In the genomic region with DNA sequence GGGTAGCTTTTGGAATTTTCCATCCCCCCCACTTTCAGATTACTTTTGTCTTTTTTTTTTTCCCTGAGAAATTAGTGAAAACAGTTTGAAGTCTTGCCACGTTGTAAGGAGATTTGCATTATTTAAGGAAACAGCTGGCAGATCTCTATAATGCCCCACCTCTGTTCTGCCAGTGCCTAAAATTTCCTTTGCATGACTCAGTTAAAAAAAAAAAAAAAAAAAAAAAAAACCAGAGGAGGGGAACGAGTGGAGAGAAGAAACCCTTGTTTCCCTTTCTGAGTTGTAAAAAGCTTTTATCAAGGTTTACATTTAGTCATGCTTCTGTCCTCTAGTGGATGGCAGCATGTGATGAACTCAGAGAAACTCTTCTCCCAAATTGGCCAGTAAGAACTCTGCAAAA, we compare ENCODE assay signal across 9 cellular contexts. TPM values are rescaled to one million over a fixed set of nuclear protein-coding genes. Genes with fewer than 3 reads are reported as not detected.
DNase-seq lines count a peak whose midpoint lies in the region; ATAC-seq and TF ChIP-seq lines count a peak whose summit lies in the region.
"Had no signal": no experiment of that assay in that cellular context is flagged by ENCODE, and none has a peak within 500 bp of the region (broad histone marks: within the 10 kb centered on the region; RNA-seq: fewer than 3 reads in every experiment).

No MANE protein-coding gene starts in this region.

- no peaks in the 10 kb centered on the region for H3K27me3 Mint-ChIP-seq in activated T-cell treated with anti-CD3 and anti-CD28 coated beads, Interleukin-2, amount 50 U/mL, for 24 hours

- intact Hi-C loops in sciatic nerve (cut with DNase I) = no loop called here

- peak; percentile 17 for TF ChIP-seq CTCF in fibroblast of mammary gland (conservative IDR thresholded peaks at IDR 0.05; ENCODE audit: control insufficient read depth, insufficient read depth, low read depth, low read length)

- H3K4me3 Mint-ChIP-seq in activated T-cell treated with anti-CD3 and anti-CD28 coated beads, Interleukin-2, amount 50 U/mL, for 24 hours = no peak overlapping the region

- H3K4me1 Mint-ChIP-seq in activated T-cell treated with anti-CD3 and anti-CD28 coated beads, Interleukin-2, amount 50 U/mL, for 24 hours (ENCODE audit: low read depth) = peaks cover 14% of the 10 kb centered on the region

- no peaks in the 10 kb centered on the region for H3K36me3 Mint-ChIP-seq in activated T-cell treated with anti-CD3 and anti-CD28 coated beads, Interleukin-2, amount 50 U/mL, for 24 hours (ENCODE audit: low read depth)

- no peaks in the 10 kb centered on the region for H3K9me3 Mint-ChIP-seq in activated T-cell treated with anti-CD3 and anti-CD28 coated beads, Interleukin-2, amount 50 U/mL, for 24 hours

- peak; percentile 34 for DNase-seq in GM04503 (ENCODE audit: low read depth)
- peak; percentile 81 for DNase-seq in RPMI7951 (ENCODE audit: low read depth)
- DNase-seq in fibroblast of mammary gland (ENCODE audit: low read depth) = peak; percentile 78
- no peak for DNase-seq in sciatic nerve (ENCODE audit: low spot score)
- no peak for DNase-seq in hypothalamus (lab: John Stamatoyannopoulos, UW)
- DNase-seq in activated T-cell treated with anti-CD3 and anti-CD28 coated beads, Interleukin-2, amount 50 U/mL, for 24 hours = no peak
- DNase-seq in occipital lobe (lab: John Stamatoyannopoulos, UW) = no peak
- DNase-seq: activated effector memory CD4-positive, alpha-beta T cell treated with anti-CD3 and anti-CD28 coated beads, Interleukin-2, amount 50 U/mL, for 16 hours had no signal

- H3K4me3 ChIP-seq in fibroblast of mammary gland (ENCODE audit: control insufficient read depth, low read depth, low read length) = no peak overlapping the region

- H3K27ac Mint-ChIP-seq in activated T-cell treated with anti-CD3 and anti-CD28 coated beads, Interleukin-2, amount 50 U/mL, for 24 hours = no peak overlapping the region

- peak; percentile 60 for ATAC-seq in sciatic nerve
- no peak for ATAC-seq in activated CD4-positive, CD25-positive, alpha-beta regulatory T cell treated with anti-CD3 and anti-CD28 coated beads, Interleukin-2, amount 50 U/mL, for 24 hours

RNA-seq across cellular contexts. Expression of a gene that starts 33.5 kb away (rescaled TPM):
- 6.8 and 9.5 TPM in 2 replicates for total RNA-seq in RPMI7951 (2014; rRNA removed; shearing (Covaris generic))
- total RNA-seq in sciatic nerve (20.8 TPM), occipital lobe (30.4 TPM)

Comparison
In these comparisons a context has a peak if more than half of its experiments do, and no peak if none do; other contexts are left out.
1. DNase-seq: peak in GM04503 (single experiment), RPMI7951 (single experiment) and fibroblast of mammary gland (single experiment); none in sciatic nerve (single experiment), hypothalamus (0 of 51), activated T-cell treated with anti-CD3 and anti-CD28 coated beads, Interleukin-2, amount 50 U/mL, for 24 hours (single experiment) and occipital lobe (single experiment).